Comparison of ENCODE assay signal across 12 cellular contexts in genomic region chrX:13432776-13433605, GRCh38.
A peak's percentile ranks its signal among the peaks of the same experiment; 100 is the strongest.
DNase-seq lines count a peak whose midpoint lies in the region; ATAC-seq, FAIRE-seq and TF ChIP-seq lines count a peak whose summit lies in the region.
"Had no signal": no experiment of that assay in that cellular context is flagged by ENCODE, and none has a peak within 500 bp of the region (broad histone marks: within the 10 kb centered on the region; RNA-seq: fewer than 3 reads in every experiment).

No MANE protein-coding gene starts in this region.

- ATAC-seq in Right ventricle myocardium superior (ENCODE audit: poor library complexity), result peak; percentile 71
- ATAC-seq: activated CD8-positive, alpha-beta memory T cell treated with anti-CD3 and anti-CD28 coated beads, Interleukin-2, amount 10 ng/mL, durations not matched to agents 7 days and 5 days; CD8-positive, alpha-beta T cell had no signal

- H3K4me3 ChIP-seq in ascending aorta (no peak overlapping the region), skeletal muscle cell (ENCODE audit: low read depth, low read length) (no peak overlapping the region)

- H3K27me3 ChIP-seq in ascending aorta, result no peaks in the 10 kb centered on the region

- intact Hi-C loops in ascending aorta (cut with DNase I), result loop anchor here (5.0 kb wide), 1 partner anchor 49 kb away; no protein-coding TSS in a partner anchor
- intact Hi-C loops in Right ventricle myocardium superior (cut with DNase I), result no loop called here
- intact Hi-C loops in posterior vena cava (cut with DNase I), result no loop called here

- peaks cover 0 to 10% of the 10 kb centered on the region in 2 donors for H3K4me1 ChIP-seq in ascending aorta

- H3K27ac ChIP-seq in ascending aorta, result peak overlapping the region; percentile 44 to 60

- TF ChIP-seq POLR2A in H54 (IDR thresholded peaks at IDR 0.05; ENCODE audit: low read depth, low read length), result no peak

- no peak for FAIRE-seq in H54 (lab: Jason Lieb, UNC)

- TF ChIP-seq CTCF in ascending aorta (IDR thresholded peaks at IDR 0.05), result no peak

- no peaks in the 10 kb centered on the region for H3K36me3 ChIP-seq in ascending aorta

- DNase-seq in GM03348 (ENCODE audit: low spot score) (peak; percentile 24), ascending aorta (ENCODE audit: low spot score in 2 of 2) (peak in 1 of 2 donors; percentile 70), Right ventricle myocardium superior (no peak), skeletal muscle cell (ENCODE audit: low read depth) (peak; percentile 67), inferior parietal cortex (ENCODE audit: extremely low spot score) (no peak), H54 (ENCODE audit: insufficient read length, low spot score) (no peak), posterior vena cava (ENCODE audit: low spot score) (no peak), NCI-H187 (lab: John Stamatoyannopoulos, UW) (no peak)
- DNase-seq: activated CD8-positive, alpha-beta memory T cell treated with anti-CD3 and anti-CD28 coated beads, Interleukin-2, amount 10 ng/mL, durations not matched to agents 7 days and 5 days; CD8-positive, alpha-beta T cell; NCI-H1417 treated with DMSO at 0.1 percent for 48 hours; T-helper 9 cell had no signal

- no peaks in the 10 kb centered on the region for H3K9me3 ChIP-seq in ascending aorta

Comparison
In these comparisons a context has a peak if more than half of its experiments do, and no peak if none do; other contexts are left out.
1. DNase-seq: peak in GM03348 (single experiment) and skeletal muscle cell (single experiment); none in Right ventricle myocardium superior (single experiment), inferior parietal cortex (single experiment), H54 (single experiment), posterior vena cava (single experiment) and NCI-H187 (0 of 2).